In the genomic region with DNA sequence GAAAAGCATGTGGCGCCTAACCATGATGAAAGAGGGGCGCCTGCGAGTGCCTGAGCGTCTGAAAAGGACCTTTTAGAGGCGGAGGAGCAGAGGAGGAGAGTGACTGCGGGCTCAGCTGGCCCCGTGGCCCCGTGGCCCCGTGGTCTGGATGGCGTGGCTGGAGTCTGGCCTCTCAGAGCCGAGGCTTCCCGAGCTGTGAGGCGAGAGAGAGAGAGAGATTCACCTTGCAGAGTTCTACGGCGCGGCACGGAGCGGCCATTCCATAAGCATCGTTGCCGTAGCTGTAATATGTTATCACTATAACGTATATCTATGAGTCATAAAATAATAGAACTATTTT, we compare ENCODE assay signal across 19 cellular contexts. TPM values are rescaled to one million over a fixed set of nuclear protein-coding genes. Genes with fewer than 3 reads are reported as not detected.
DNase-seq lines count a peak whose midpoint lies in the region; ATAC-seq, FAIRE-seq and TF ChIP-seq lines count a peak whose summit lies in the region.
"Had no signal": no experiment of that assay in that cellular context is flagged by ENCODE, and none has a peak within 500 bp of the region (broad histone marks: within the 10 kb centered on the region; RNA-seq: fewer than 3 reads in every experiment).

No MANE protein-coding gene starts in this region.

- intact Hi-C loops in right cardiac atrium (cut with DNase I) (no loop called here), Right ventricle myocardium inferior (cut with DNase I) (no loop called here), mucosa of descending colon (cut with DNase I, micrococcal nuclease) (no loop called here), upper lobe of right lung (cut with DNase I) (no loop called here)

- no peaks in the 10 kb centered on the region for H3K79me1 ChIP-seq in H1 (ENCODE audit: low read depth, low read length)

- no peaks in the 10 kb centered on the region for H3K27me3 ChIP-seq in right cardiac atrium (ENCODE audit: control insufficient read depth, insufficient read depth)
- no peaks in the 10 kb centered on the region for H3K27me3 ChIP-seq in H1 (replicated peaks in 1 of 4; ENCODE audit: control insufficient read depth in 3 of 4, extremely low read depth in 1 of 4, insufficient read depth in 3 of 4, low read length in 3 of 4)
- no peaks in the 10 kb centered on the region for H3K27me3 ChIP-seq in upper lobe of right lung
- H3K27me3 ChIP-seq: Peyer's patch had no signal

- H3K23me2 ChIP-seq in H1 (ENCODE audit: low read depth, low read length) = no peaks in the 10 kb centered on the region

- H3K4me3 ChIP-seq in right cardiac atrium (ENCODE audit: low read length) (no peak overlapping the region), H1 (ENCODE audit: extremely low read depth in 1 of 4, insufficient read depth in 2 of 4, low read depth in 3 of 4, low read length in 4 of 4) (no peak overlapping the region), mucosa of descending colon (no peak overlapping the region), upper lobe of right lung (no peak overlapping the region)
- H3K4me3 ChIP-seq: Peyer's patch had no signal

- no peak for ATAC-seq in right cardiac atrium
- no peak for ATAC-seq in Right ventricle myocardium inferior
- ATAC-seq in mucosa of descending colon = no peak
- ATAC-seq in upper lobe of right lung = no peak
- no peak for ATAC-seq in GM18907 (IDR thresholded peaks at IDR 0.05; ENCODE audit: unreplicated experiment)

- no peak overlapping the region for H3K56ac ChIP-seq in H1 (replicated peaks; ENCODE audit: insufficient read length, low read depth, low read length)

- DNase-seq in right cardiac atrium = peak; percentile 7 to 48 (median 18)
- no peak for DNase-seq in Right ventricle myocardium inferior (ENCODE audit: missing footprints)
- no peak for DNase-seq in H1 (ENCODE audit: low read depth in 1 of 2, low spot score in 2 of 2)
- peak in 2 of 3 donors; percentile 21 to 28 for DNase-seq in mucosa of descending colon
- DNase-seq in upper lobe of right lung = peak; percentile 36
- no peak for DNase-seq in SHP77 treated with DMSO at 0.1 percent for 48 hours (lab: John Stamatoyannopoulos, UW)
- DNase-seq in stimulated activated CD4-positive, alpha-beta T cell treated with anti-CD3 and anti-CD28 coated beads, Interleukin-2, amount 100 ng/mL, for 48 hours = no peak
- DNase-seq: C1 segment of cervical spinal cord, DMS79, HCEC 1CT, KBM-7, NCI-H1105, NCI-H2081, NCI-H446 treated with DMSO at 0.1 percent for 48 hours, Peyer's patch, SHP77 had no signal

- POLR2A ChIA-PET in H1 (lab: Charles Lee; ENCODE audit: partially characterized antibody) = interaction anchor here (0.9 kb wide), 1 partner anchor 162 kb away, joined by 3 read pairs; no protein-coding TSS in a partner anchor

- no peaks in the 10 kb centered on the region for H4K20me1 ChIP-seq in H1 (replicated peaks in 1 of 2; ENCODE audit: control insufficient read depth in 1 of 2, insufficient read depth in 2 of 2, low read length in 2 of 2)

- no peak for TF ChIP-seq EP300 in H1 (IDR thresholded peaks at IDR 0.05; ENCODE audit: borderline replicate concordance in 1 of 2, low read depth in 2 of 2, low read length in 2 of 2)

- H3K27ac ChIP-seq in right cardiac atrium (ENCODE audit: low read length) = no peak overlapping the region
- H3K27ac ChIP-seq in H1 (ENCODE audit: low read depth, low read length) = no peak overlapping the region
- no peak overlapping the region for H3K27ac ChIP-seq in upper lobe of right lung
- H3K27ac ChIP-seq: Peyer's patch had no signal

- no peak overlapping the region for H2BK120ac ChIP-seq in H1 (replicated peaks; ENCODE audit: low read depth, low read length)

- no peak overlapping the region for H2AK5ac ChIP-seq in H1 (ENCODE audit: low read depth, low read length)

- no peak overlapping the region for H4K5ac ChIP-seq in H1 (ENCODE audit: insufficient read length, low read depth, low read length)

- no peak for TF ChIP-seq RAD21 in H1 (IDR thresholded peaks at IDR 0.05 in 1 of 2, conservative IDR thresholded peaks at IDR 0.05 in 1 of 2; ENCODE audit: low read depth in 2 of 2, low read length in 2 of 2)

- no peak overlapping the region for H3K14ac ChIP-seq in H1 (ENCODE audit: insufficient read length)

- no peak for FAIRE-seq in H1 (lab: Jason Lieb, UNC)
- FAIRE-seq: A204.1 had no signal

- H2BK20ac ChIP-seq in H1 (ENCODE audit: low read length) = no peak overlapping the region

- TF ChIP-seq POLR2A in H1 (IDR thresholded peaks at IDR 0.05; ENCODE audit: control extremely low read depth in 1 of 2, low read depth in 2 of 2, low read length in 2 of 2) = no peak

- no peak overlapping the region for H3K4ac ChIP-seq in H1 (replicated peaks; ENCODE audit: insufficient read length, low read depth, low read length)

- H2BK15ac ChIP-seq in H1 (ENCODE audit: low read length) = no peak overlapping the region

- no peak overlapping the region for H2BK5ac ChIP-seq in H1 (ENCODE audit: low read depth, low read length)

- WGBS in right cardiac atrium = 93% methylated on average over 21 of the region's 21 CpGs
- 93% methylated on average over 20 of the region's 21 CpGs; no CpG with 5 or more reads in 1 of the 2 experiments for WGBS in H1 (ENCODE audit: extremely low coverage in 1 of 2, insufficient coverage in 1 of 2, insufficient read length in 1 of 2, insufficient replicate concordance in 2 of 2, low coverage in 1 of 2, low lambda C conversion rate in 2 of 2, missing lambda C conversion rate in 1 of 2), 2 experiments

- no peak overlapping the region for H3K4me2 ChIP-seq in H1 (ENCODE audit: insufficient read depth in 1 of 2, low read depth in 2 of 2, low read length in 2 of 2)

- H3K36me3 ChIP-seq in H1 (ENCODE audit: control insufficient read depth in 2 of 4, insufficient read depth in 4 of 4, low read length in 3 of 4) (no peaks in the 10 kb centered on the region), mucosa of descending colon (ENCODE audit: low read depth) (no peaks in the 10 kb centered on the region), upper lobe of right lung (no peaks in the 10 kb centered on the region)
- H3K36me3 ChIP-seq: Peyer's patch had no signal

- no peak overlapping the region for H2AFZ ChIP-seq in H1 (ENCODE audit: low read length)

- CTCF ChIA-PET in H1 (lab: Charles Lee; ENCODE audit: partially characterized antibody) = interaction anchor here (0.9 to 2.7 kb wide), 3 partner anchors 44 to 55 kb away, joined by 3 to 11 read pairs (median 4); no protein-coding TSS in a partner anchor

- no peak overlapping the region for H3K23ac ChIP-seq in H1 (ENCODE audit: insufficient read length)

- H3K4me1 ChIP-seq in right cardiac atrium (ENCODE audit: control insufficient read depth, insufficient read depth, low read length) (peaks cover 15% of the 10 kb centered on the region), H1 (replicated peaks in 1 of 4; ENCODE audit: control insufficient read depth in 3 of 4, insufficient read depth in 4 of 4, low read length in 3 of 4) (peaks cover 0 to 5% (median 0%) of the 10 kb centered on the region in 4 experiments; a peak in 2 of 7 replicates), mucosa of descending colon (ENCODE audit: low read depth) (peaks cover 11% of the 10 kb centered on the region), upper lobe of right lung (peaks cover 21% of the 10 kb centered on the region)

- no peak overlapping the region for H4K8ac ChIP-seq in H1 (ENCODE audit: extremely low read depth, insufficient read depth, low read length)

- no peak overlapping the region for H2BK12ac ChIP-seq in H1 (ENCODE audit: low read depth, low read length)

- no peak for TF ChIP-seq CTCF in H1 (IDR thresholded peaks at IDR 0.05; ENCODE audit: control extremely low read depth in 1 of 3, insufficient read depth in 1 of 3, low read depth in 1 of 3, low read length in 3 of 3)
- no peak for TF ChIP-seq CTCF in mucosa of descending colon (IDR thresholded peaks at IDR 0.05)
- no peak for TF ChIP-seq CTCF in upper lobe of right lung (IDR thresholded peaks at IDR 0.05)

- H3K79me2 ChIP-seq in H1 (ENCODE audit: control insufficient read depth in 1 of 2, insufficient read depth in 2 of 2, low read length in 2 of 2) = no peaks in the 10 kb centered on the region

- H4K91ac ChIP-seq in H1 (replicated peaks; ENCODE audit: insufficient read length, low read length) = no peak overlapping the region

- no peak overlapping the region for H3K18ac ChIP-seq in H1 (ENCODE audit: extremely low read depth, low read length)

- H3K9me3 ChIP-seq in right cardiac atrium (ENCODE audit: control insufficient read depth, low read length) (no peaks in the 10 kb centered on the region), H1 (ENCODE audit: insufficient read depth in 2 of 2, low read depth in 1 of 2, low read length in 1 of 2) (no peaks in the 10 kb centered on the region), mucosa of descending colon (no peaks in the 10 kb centered on the region), upper lobe of right lung (no peaks in the 10 kb centered on the region)
- H3K9me3 ChIP-seq: Peyer's patch had no signal

- H3K9ac ChIP-seq in H1 (replicated peaks in 1 of 4; ENCODE audit: extremely low read depth in 1 of 4, low read depth in 3 of 4, low read length in 3 of 4) = no peak overlapping the region

TF ChIP-seq in H1, 55 proteins besides CTCF, POLR2A, EP300 and RAD21:
- no peak for TF ChIP-seq BCL11A (IDR thresholded peaks at IDR 0.05; ENCODE audit: low read depth in 2 of 2, low read length in 2 of 2)
- peak; percentile 67; the same call in 1 of the 2 replicates for TF ChIP-seq EGR1 (IDR thresholded peaks at IDR 0.05; ENCODE audit: borderline replicate concordance, low read depth, low read length)
- 0 out of 2 replicates have a peak, but pooled peaks have one; percentile 54 for TF ChIP-seq FOSL1 (IDR thresholded peaks at IDR 0.05; ENCODE audit: insufficient read depth, low read depth, low read length)

RNA-seq across cellular contexts. Expression of a gene that starts 55.3 kb away (rescaled TPM):
- 100 to 1,000 TPM; 146 to 251 (median 243) TPM for total RNA-seq in right cardiac atrium
- not detected for polyA plus RNA-seq in right cardiac atrium
- total RNA-seq in Right ventricle myocardium inferior = 122 TPM
- total RNA-seq in H1 (2021; fragmentation: NEBNext Ultra II Directional; extraction: Animal tissue kit (Norgen Biotek cat#: 25700)) = 159 and 179 TPM in 2 replicates
- polyA plus RNA-seq in H1 (2011; rRNA removed) = not detected in 2 replicates
- not detected for polyA plus RNA-seq in H1 (2011; cell fraction: cytosol; rRNA removed)
- polyA plus RNA-seq in H1 (2011; cell fraction: nucleus; rRNA removed) = not detected
- polyA plus RNA-seq in H1 (2012, experiment 1 of 2) = not detected in 4 replicates
- not detected for polyA plus RNA-seq in H1 (2012, experiment 2 of 2)
- polyA plus RNA-seq in H1 (2013, experiment 1 of 2) = not detected
- polyA plus RNA-seq in H1 (2013, experiment 2 of 2) = not detected
- under 0.01 TPM in 2 replicates for polyA minus RNA-seq in H1 (2011; rRNA and poly(A)+ RNA removed)
- 3,004 TPM for polyA minus RNA-seq in H1 (2011; cell fraction: cytosol; rRNA and poly(A)+ RNA removed)
- under 0.01 TPM for polyA minus RNA-seq in H1 (2011; cell fraction: nucleus; rRNA and poly(A)+ RNA removed)
- 100 to 1,000 TPM in 1 of 3 donors, 10 to 100 TPM in 2; 38.0 to 182 (median 66.9) TPM for total RNA-seq in mucosa of descending colon
- 172 TPM for total RNA-seq in upper lobe of right lung
- total RNA-seq: Peyer's patch had no signal
- polyA plus RNA-seq: CD8-positive, alpha-beta memory T cell had no signal

Comparison
In these comparisons a context has a peak if more than half of its experiments do, and no peak if none do; other contexts are left out.
1. DNase-seq: peak in right cardiac atrium (3 of 3), mucosa of descending colon (2 of 3) and upper lobe of right lung (single experiment); none in Right ventricle myocardium inferior (single experiment), H1 (0 of 2), SHP77 treated with DMSO at 0.1 percent for 48 hours (single experiment) and stimulated activated CD4-positive, alpha-beta T cell treated with anti-CD3 and anti-CD28 coated beads, Interleukin-2, amount 100 ng/mL, for 48 hours (0 of 2).